In genomic region chr3:74693216-74693615, GRCh38 we compare ENCODE assay signal across 20 cellular contexts.
A peak's percentile ranks its signal among the peaks of the same experiment; 100 is the strongest.
DNase-seq lines count a peak whose midpoint lies in the region; ATAC-seq and TF ChIP-seq lines count a peak whose summit lies in the region.
"Had no signal": no experiment of that assay in that cellular context is flagged by ENCODE, and none has a peak within 500 bp of the region (broad histone marks: within the 10 kb centered on the region; RNA-seq: fewer than 3 reads in every experiment).

No MANE protein-coding gene starts in this region.

- H3K9me3 Mint-ChIP-seq in MCF 10A (ENCODE audit: unreplicated experiment) (no peaks in the 10 kb centered on the region), chondrocyte (ENCODE audit: low read depth) (no peaks in the 10 kb centered on the region)
- peaks cover 10% of the 10 kb centered on the region for H3K9me3 Mint-ChIP-seq in activated T-cell treated with anti-CD3 and anti-CD28 coated beads, Interleukin-2, amount 50 U/mL, for 4 hours

- CTCF ChIA-PET in MCF 10A (lab: Yijun Ruan, JAX), result no interaction called here

- no TSS peak for BruUV-seq in MCF 10A (replicated peaks; lab: Mats Ljungman, UMichigan)

- H3K27ac Mint-ChIP-seq in MCF 10A (ENCODE audit: low read depth, unreplicated experiment) (no peak overlapping the region), chondrocyte (ENCODE audit: unreplicated experiment) (peak overlapping the region; percentile 92)
- H3K27ac Mint-ChIP-seq: B cell; CD4-positive, CD25-positive, alpha-beta regulatory T cell; CD8-positive, alpha-beta memory T cell had no signal

- H3K4me3 ChIP-seq in breast epithelium, result no peak overlapping the region
- H3K4me3 ChIP-seq in BE2C (ENCODE audit: low read depth, low read length), result no peak overlapping the region
- H3K4me3 ChIP-seq: A549, GM12878 had no signal

- no peak overlapping the region for H3K27ac ChIP-seq in breast epithelium
- H3K27ac ChIP-seq: 22Rv1, A549, HL-60 had no signal

- in situ Hi-C loops in KBM-7 (cut with MboI; ENCODE audit: low pct_unique_long_range_greater_than_20kb, low sequenced_read_pairs), result no loop called here

- H3K4me1 Mint-ChIP-seq in MCF 10A (ENCODE audit: insufficient read depth, unreplicated experiment) (no peaks in the 10 kb centered on the region), chondrocyte (ENCODE audit: low read depth) (peaks cover 13% of the 10 kb centered on the region)
- no peaks in the 10 kb centered on the region for H3K4me1 Mint-ChIP-seq in activated T-cell treated with anti-CD3 and anti-CD28 coated beads, Interleukin-2, amount 50 U/mL, for 4 hours (ENCODE audit: low read depth)
- H3K4me1 Mint-ChIP-seq: B cell; CD4-positive, CD25-positive, alpha-beta regulatory T cell; CD8-positive, alpha-beta memory T cell had no signal

- DNase-seq in MCF 10A (ENCODE audit: unreplicated experiment) (peak; percentile 3), breast epithelium (ENCODE audit: low spot score in 2 of 2) (no peak), chondrocyte (ENCODE audit: low spot score) (no peak), putamen (ENCODE audit: low spot score) (peak; percentile 9), KBM-7 (no peak), BE2C (no peak)
- no peak for DNase-seq in activated T-cell treated with anti-CD3 and anti-CD28 coated beads, Interleukin-2, amount 50 U/mL, for 4 hours
- DNase-seq in stimulated activated CD4-positive, alpha-beta T cell treated with anti-CD3 and anti-CD28 coated beads, Interleukin-4, amount 100 ng/mL, for 24 hours, result no peak
- DNase-seq: C1 segment of cervical spinal cord; Caco-2; CD4-positive, CD25-positive, alpha-beta regulatory T cell; CD8-positive, alpha-beta memory T cell; DMS79; GF-D8; HCEC 1CT had no signal

- no peaks in the 10 kb centered on the region for H3K36me3 ChIP-seq in breast epithelium
- no peaks in the 10 kb centered on the region for H3K36me3 ChIP-seq in BE2C

- intact Hi-C loops in MCF 10A (cut with micrococcal nuclease), result no loop called here
- intact Hi-C loops in breast epithelium (cut with DNase I; ENCODE audit: low total_unique reads), result no loop called here

- no peaks in the 10 kb centered on the region for H3K27me3 ChIP-seq in breast epithelium
- 0 out of 2 replicates have a peak, but pooled peaks cover 2% of the 10 kb centered on the region for H3K27me3 ChIP-seq in BE2C

- POLR2A ChIA-PET in MCF 10A (lab: Yijun Ruan, JAX), result no interaction called here

- no peak for ATAC-seq in activated T-cell treated with anti-CD3 and anti-CD28 coated beads, Interleukin-2, amount 50 U/mL, for 4 hours
- ATAC-seq: A549, GM12878 had no signal

- H3K27me3 Mint-ChIP-seq in MCF 10A (ENCODE audit: insufficient read depth, unreplicated experiment) (no peaks in the 10 kb centered on the region), chondrocyte (ENCODE audit: low read depth) (no peaks in the 10 kb centered on the region)
- H3K27me3 Mint-ChIP-seq in activated T-cell treated with anti-CD3 and anti-CD28 coated beads, Interleukin-2, amount 50 U/mL, for 4 hours (ENCODE audit: low read depth), result no peaks in the 10 kb centered on the region
- H3K27me3 Mint-ChIP-seq: B cell; CD4-positive, CD25-positive, alpha-beta regulatory T cell; CD8-positive, alpha-beta memory T cell had no signal

- H3K9me3 ChIP-seq in breast epithelium (no peaks in the 10 kb centered on the region), BE2C (no peaks in the 10 kb centered on the region)
- H3K9me3 ChIP-seq: A549, Caco-2 had no signal

- TF ChIP-seq CTCF in MCF 10A (IDR thresholded peaks at IDR 0.05; ENCODE audit: unreplicated experiment), result no peak
- no peak for TF ChIP-seq CTCF in breast epithelium (IDR thresholded peaks at IDR 0.05)
- no peak for TF ChIP-seq CTCF in chondrocyte (IDR thresholded peaks at IDR 0.05)
- TF ChIP-seq CTCF in BE2C (IDR thresholded peaks at IDR 0.05; ENCODE audit: low read depth, low read length), result no peak

- no peaks in the 10 kb centered on the region for H3K36me3 Mint-ChIP-seq in MCF 10A (ENCODE audit: insufficient read depth, unreplicated experiment)
- no peaks in the 10 kb centered on the region for H3K36me3 Mint-ChIP-seq in chondrocyte (ENCODE audit: low read depth)
- H3K36me3 Mint-ChIP-seq in activated T-cell treated with anti-CD3 and anti-CD28 coated beads, Interleukin-2, amount 50 U/mL, for 4 hours (ENCODE audit: insufficient read depth), result no peaks in the 10 kb centered on the region
- H3K36me3 Mint-ChIP-seq: CD4-positive, CD25-positive, alpha-beta regulatory T cell; CD8-positive, alpha-beta memory T cell had no signal

- TF ChIP-seq POLR2A in breast epithelium (IDR thresholded peaks at IDR 0.05), result no peak

- H3K4me1 ChIP-seq in breast epithelium (no peaks in the 10 kb centered on the region), BE2C (no peaks in the 10 kb centered on the region)
- H3K4me1 ChIP-seq: A549, Caco-2 had no signal

- H3K4me3 Mint-ChIP-seq in MCF 10A (ENCODE audit: unreplicated experiment) (no peak overlapping the region), chondrocyte (ENCODE audit: unreplicated experiment) (no peak overlapping the region)
- no peak overlapping the region for H3K4me3 Mint-ChIP-seq in activated T-cell treated with anti-CD3 and anti-CD28 coated beads, Interleukin-2, amount 50 U/mL, for 4 hours
- H3K4me3 Mint-ChIP-seq: B cell; CD4-positive, CD25-positive, alpha-beta regulatory T cell; CD8-positive, alpha-beta memory T cell had no signal

Comparison
In these comparisons a context has a peak if more than half of its experiments do, and no peak if none do; other contexts are left out.
1. DNase-seq: peak in MCF 10A (single experiment) and putamen (single experiment); none in breast epithelium (0 of 2), chondrocyte (single experiment), KBM-7 (single experiment), activated T-cell treated with anti-CD3 and anti-CD28 coated beads, Interleukin-2, amount 50 U/mL, for 4 hours (single experiment), BE2C (single experiment) and stimulated activated CD4-positive, alpha-beta T cell treated with anti-CD3 and anti-CD28 coated beads, Interleukin-4, amount 100 ng/mL, for 24 hours (single experiment).